21 cellular contexts compared by ENCODE assay signal in the genomic region with DNA sequence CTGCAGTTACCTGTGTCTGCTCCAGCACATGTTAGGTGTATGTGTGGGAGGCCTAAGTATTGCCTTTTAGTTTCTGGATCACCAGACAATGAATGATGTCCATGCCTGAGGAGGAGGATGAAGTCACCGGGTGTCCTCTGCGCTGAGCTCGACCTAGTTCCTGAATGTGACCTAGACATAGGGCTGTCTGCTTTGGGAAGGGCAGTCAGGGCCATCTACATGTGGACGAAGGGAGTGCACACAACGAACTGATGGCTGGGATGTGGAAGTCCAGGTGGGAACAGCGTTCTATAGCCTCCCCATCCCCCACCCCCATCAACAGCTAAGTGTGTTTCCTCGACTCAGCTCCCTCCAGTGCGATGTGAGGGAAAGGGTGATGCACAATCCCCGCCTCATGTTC.
DNase-seq lines count a peak whose midpoint lies in the region; ATAC-seq, FAIRE-seq and TF ChIP-seq lines count a peak whose summit lies in the region.
"Had no signal": no experiment of that assay in that cellular context is flagged by ENCODE, and none has a peak within 500 bp of the region (broad histone marks: within the 10 kb centered on the region; RNA-seq: fewer than 3 reads in every experiment).

No MANE protein-coding gene starts in this region.

- no peaks in the 10 kb centered on the region for H3K36me3 ChIP-seq in IMR-90 (ENCODE audit: control insufficient read depth, insufficient read depth, low read length)
- H3K36me3 ChIP-seq in H1 (ENCODE audit: control insufficient read depth in 2 of 4, insufficient read depth in 4 of 4, low read length in 3 of 4), result no peaks in the 10 kb centered on the region
- H3K36me3 ChIP-seq: BLaER1, HAP-1 had no signal

- no peak for TF ChIP-seq RAD21 in IMR-90 (IDR thresholded peaks at IDR 0.05; ENCODE audit: low read length)
- TF ChIP-seq RAD21 in H1 (IDR thresholded peaks at IDR 0.05 in 1 of 2, conservative IDR thresholded peaks at IDR 0.05 in 1 of 2; ENCODE audit: low read depth in 2 of 2, low read length in 2 of 2), result no peak

- no peaks in the 10 kb centered on the region for H3K4me1 ChIP-seq in IMR-90 (ENCODE audit: control insufficient read depth, insufficient read depth, low read length)
- no peaks in the 10 kb centered on the region; a peak in 1 of 7 replicates for H3K4me1 ChIP-seq in H1 (replicated peaks in 1 of 4; ENCODE audit: control insufficient read depth in 3 of 4, insufficient read depth in 4 of 4, low read length in 3 of 4)
- H3K4me1 ChIP-seq: BLaER1, Caco-2, HAP-1 had no signal

- H2AFZ ChIP-seq in IMR-90 (replicated peaks; ENCODE audit: low read length, poor library complexity) (peak overlapping the region; percentile 5), H1 (ENCODE audit: low read length) (no peak overlapping the region)
- H2AFZ ChIP-seq: GM23338 had no signal

- CTCF ChIA-PET in IMR-90 (lab: Yijun Ruan, JAX), result no interaction called here
- CTCF ChIA-PET in H1 (lab: Charles Lee; ENCODE audit: partially characterized antibody), result interaction anchor here (0.5 to 1.5 kb wide), 3 partner anchors 10 to 617 kb away, joined by 3 to 4 read pairs (median 3); no protein-coding TSS in a partner anchor

- H3K23ac ChIP-seq in IMR-90 (ENCODE audit: low read depth, low read length) (no peak overlapping the region), H1 (ENCODE audit: insufficient read length) (no peak overlapping the region)

- H2BK120ac ChIP-seq in IMR-90 (ENCODE audit: low read depth, low read length), result no peak overlapping the region
- H2BK120ac ChIP-seq in H1 (replicated peaks; ENCODE audit: low read depth, low read length), result no peak overlapping the region

- H3K4me2 ChIP-seq in IMR-90 (ENCODE audit: low read depth, low read length) (no peak overlapping the region), H1 (ENCODE audit: insufficient read depth in 1 of 2, low read depth in 2 of 2, low read length in 2 of 2) (no peak overlapping the region)
- H3K4me2 ChIP-seq: BLaER1, GM23338 had no signal

- H3K14ac ChIP-seq in IMR-90 (replicated peaks; ENCODE audit: low read depth, low read length), result no peak overlapping the region
- H3K14ac ChIP-seq in H1 (ENCODE audit: insufficient read length), result no peak overlapping the region

- H3K18ac ChIP-seq in IMR-90 (ENCODE audit: low read depth, low read length) (no peak overlapping the region), H1 (ENCODE audit: extremely low read depth, low read length) (no peak overlapping the region)

- H3K27ac Mint-ChIP-seq in stimulated activated effector memory CD8-positive, alpha-beta T cell treated with anti-CD3 and anti-CD28 coated beads, Interleukin-12 subunit alpha, Interleukin-12 subunit beta, amount 100 ng/mL, for 72 hours, result no peak overlapping the region
- H3K27ac Mint-ChIP-seq: B cell; CD4-positive, CD25-positive, alpha-beta regulatory T cell; CD8-positive, alpha-beta T cell; GM23338; HFFc6 had no signal

- H3K4me1 Mint-ChIP-seq in stimulated activated effector memory CD8-positive, alpha-beta T cell treated with anti-CD3 and anti-CD28 coated beads, Interleukin-12 subunit alpha, Interleukin-12 subunit beta, amount 100 ng/mL, for 72 hours, result no peaks in the 10 kb centered on the region
- H3K4me1 Mint-ChIP-seq: B cell; CD4-positive, CD25-positive, alpha-beta regulatory T cell; GM23338 had no signal

- H3K56ac ChIP-seq in IMR-90 (ENCODE audit: extremely low read depth, insufficient read depth, low read length), result no peak overlapping the region
- no peak overlapping the region for H3K56ac ChIP-seq in H1 (replicated peaks; ENCODE audit: insufficient read length, low read depth, low read length)

- H4K91ac ChIP-seq in IMR-90 (ENCODE audit: insufficient read depth, low read depth, low read length) (no peak overlapping the region), H1 (replicated peaks; ENCODE audit: insufficient read length, low read length) (peak overlapping the region; percentile 4)

- H4K20me1 ChIP-seq in IMR-90 (ENCODE audit: insufficient read depth, low read length) (no peaks in the 10 kb centered on the region), H1 (replicated peaks in 1 of 2; ENCODE audit: control insufficient read depth in 1 of 2, insufficient read depth in 2 of 2, low read length in 2 of 2) (no peaks in the 10 kb centered on the region)
- H4K20me1 ChIP-seq: BLaER1 had no signal

- BruUV-seq in IMR-90 (replicated peaks; lab: Mats Ljungman, UMichigan), result no TSS peak

- POLR2A ChIA-PET in IMR-90 (lab: Charles Lee; ENCODE audit: unreplicated experiment), result no interaction called here
- POLR2A ChIA-PET in H1 (lab: Charles Lee; ENCODE audit: partially characterized antibody), result no interaction called here

- H2BK5ac ChIP-seq in IMR-90 (ENCODE audit: low read depth, low read length, poor library complexity, severe bottlenecking) (no peak overlapping the region), H1 (ENCODE audit: low read depth, low read length) (no peak overlapping the region)

- DNase-seq in IMR-90, result no peak
- DNase-seq in H1 (ENCODE audit: low read depth in 1 of 2, low spot score in 2 of 2), result no peak
- DNase-seq in stimulated activated effector memory CD8-positive, alpha-beta T cell treated with anti-CD3 and anti-CD28 coated beads, Interleukin-12 subunit alpha, Interleukin-12 subunit beta, amount 100 ng/mL, for 72 hours (ENCODE audit: low spot score in 2 of 2), result no peak
- DNase-seq in frontal cortex (ENCODE audit: low spot score in 2 of 2), result no peak
- no peak for DNase-seq in GM03348 (ENCODE audit: low spot score)
- DNase-seq: Caco-2; CD4-positive, CD25-positive, alpha-beta regulatory T cell; CD8-positive, alpha-beta T cell; DMS79; EL; GDM1; HFFc6 had no signal

- H4K8ac ChIP-seq in IMR-90 (ENCODE audit: low read depth in 2 of 2, low read length in 2 of 2) (no peak overlapping the region), H1 (ENCODE audit: extremely low read depth, insufficient read depth, low read length) (no peak overlapping the region)

- H3K9ac ChIP-seq in IMR-90 (ENCODE audit: low read depth, low read length), result no peak overlapping the region
- no peak overlapping the region for H3K9ac ChIP-seq in H1 (replicated peaks in 1 of 4; ENCODE audit: extremely low read depth in 1 of 4, low read depth in 3 of 4, low read length in 3 of 4)
- H3K9ac ChIP-seq: BLaER1 had no signal

- peaks cover 2% of the 10 kb centered on the region; the same call in 1 of the 2 replicates for H3K27me3 ChIP-seq in IMR-90 (ENCODE audit: control insufficient read depth, insufficient read depth, low read length)
- no peaks in the 10 kb centered on the region for H3K27me3 ChIP-seq in H1 (replicated peaks in 1 of 4; ENCODE audit: control insufficient read depth in 3 of 4, extremely low read depth in 1 of 4, insufficient read depth in 3 of 4, low read length in 3 of 4)
- H3K27me3 ChIP-seq: BLaER1 had no signal

- H3K79me2 ChIP-seq in H1 (ENCODE audit: control insufficient read depth in 1 of 2, insufficient read depth in 2 of 2, low read length in 2 of 2), result no peaks in the 10 kb centered on the region

- TF ChIP-seq POLR2A in IMR-90 (IDR thresholded peaks at IDR 0.05; ENCODE audit: low read depth, low read length) (no peak), H1 (IDR thresholded peaks at IDR 0.05; ENCODE audit: control extremely low read depth in 1 of 2, low read depth in 2 of 2, low read length in 2 of 2) (no peak)

- TF ChIP-seq CTCF in IMR-90 (conservative IDR thresholded peaks at IDR 0.05; ENCODE audit: low read depth, low read length) (no peak), H1 (IDR thresholded peaks at IDR 0.05; ENCODE audit: control extremely low read depth in 1 of 3, insufficient read depth in 1 of 3, low read depth in 1 of 3, low read length in 3 of 3) (no peak)

- WGBS in IMR-90 (ENCODE audit: extremely low coverage in 2 of 2, insufficient read length in 1 of 2), 2 experiments, result 100% methylated on average over 1 of the region's 9 CpGs; no CpG with 5 or more reads in 1 of the 2 experiments
- WGBS in H1 (ENCODE audit: extremely low coverage in 1 of 2, insufficient coverage in 1 of 2, insufficient read length in 1 of 2, insufficient replicate concordance in 2 of 2, low coverage in 1 of 2, low lambda C conversion rate in 2 of 2, missing lambda C conversion rate in 1 of 2), 2 experiments, result 91% methylated on average over 9 of the region's 9 CpGs; no CpG with 5 or more reads in 1 of the 2 experiments

- H3K27ac ChIP-seq in IMR-90 (ENCODE audit: insufficient read depth, low read length) (no peak overlapping the region), H1 (ENCODE audit: low read depth, low read length) (no peak overlapping the region)
- H3K27ac ChIP-seq: BLaER1, C4-2B had no signal

- FAIRE-seq in H1 (lab: Jason Lieb, UNC) (no peak), frontal cortex (lab: Jason Lieb, UNC) (no peak)
- FAIRE-seq: GM12891, GM18507, H54 had no signal

- TF ChIP-seq EP300 in H1 (IDR thresholded peaks at IDR 0.05; ENCODE audit: borderline replicate concordance in 1 of 2, low read depth in 2 of 2, low read length in 2 of 2), result no peak

- H2BK12ac ChIP-seq in H1 (ENCODE audit: low read depth, low read length), result no peak overlapping the region

- in situ Hi-C loops in IMR-90 (cut with MboI; ENCODE audit: low sequenced_read_pairs), result no loop called here

- H3K9me3 Mint-ChIP-seq in stimulated activated effector memory CD8-positive, alpha-beta T cell treated with anti-CD3 and anti-CD28 coated beads, Interleukin-12 subunit alpha, Interleukin-12 subunit beta, amount 100 ng/mL, for 72 hours, result no peaks in the 10 kb centered on the region
- H3K9me3 Mint-ChIP-seq: CD8-positive, alpha-beta T cell; GM23338; HFFc6 had no signal

- dilution Hi-C loops in IMR-90 (cut with HindIII; ENCODE audit: low sequenced_read_pairs, unreplicated experiment), result no loop called here

- H3K79me1 ChIP-seq in IMR-90 (ENCODE audit: low read depth in 1 of 2, low read length in 2 of 2), result no peaks in the 10 kb centered on the region
- no peaks in the 10 kb centered on the region for H3K79me1 ChIP-seq in H1 (ENCODE audit: low read depth, low read length)

- H3K36me3 Mint-ChIP-seq in stimulated activated effector memory CD8-positive, alpha-beta T cell treated with anti-CD3 and anti-CD28 coated beads, Interleukin-12 subunit alpha, Interleukin-12 subunit beta, amount 100 ng/mL, for 72 hours, result no peaks in the 10 kb centered on the region
- H3K36me3 Mint-ChIP-seq: CD4-positive, CD25-positive, alpha-beta regulatory T cell; CD8-positive, alpha-beta T cell had no signal

- no peak overlapping the region for H4K5ac ChIP-seq in IMR-90 (ENCODE audit: low read depth, low read length)
- no peak overlapping the region for H4K5ac ChIP-seq in H1 (ENCODE audit: insufficient read length, low read depth, low read length)

- H3K4ac ChIP-seq in IMR-90 (ENCODE audit: low read depth, low read length) (no peak overlapping the region), H1 (replicated peaks; ENCODE audit: insufficient read length, low read depth, low read length) (no peak overlapping the region)

- H2BK15ac ChIP-seq in IMR-90 (ENCODE audit: low read depth, low read length) (no peak overlapping the region), H1 (ENCODE audit: low read length) (no peak overlapping the region)

- intact Hi-C loops in IMR-90 (cut with micrococcal nuclease), result no loop called here

- no peaks in the 10 kb centered on the region for H3K9me3 ChIP-seq in IMR-90 (ENCODE audit: control insufficient read depth, insufficient read depth, low read length)
- no peaks in the 10 kb centered on the region for H3K9me3 ChIP-seq in H1 (ENCODE audit: insufficient read depth in 2 of 2, low read depth in 1 of 2, low read length in 1 of 2)
- H3K9me3 ChIP-seq: BLaER1, Caco-2, HAP-1 had no signal

- H2AK5ac ChIP-seq in IMR-90 (ENCODE audit: low read depth, low read length) (no peak overlapping the region), H1 (ENCODE audit: low read depth, low read length) (no peak overlapping the region)

- ATAC-seq in IMR-90 (ENCODE audit: low read depth), result no peak
- peak; percentile 28 for ATAC-seq in stimulated activated effector memory CD8-positive, alpha-beta T cell treated with anti-CD3 and anti-CD28 coated beads, Interleukin-12 subunit alpha, Interleukin-12 subunit beta, amount 100 ng/mL, for 72 hours
- no peak for ATAC-seq in SK-N-SH treated with all-trans-retinoic acid at 6 μM for 48 hours
- ATAC-seq: CD8-positive, alpha-beta T cell; GM23338 had no signal

- H3K4me3 ChIP-seq in IMR-90 (ENCODE audit: insufficient read depth, low read depth, low read length) (no peak overlapping the region), H1 (ENCODE audit: extremely low read depth in 1 of 4, insufficient read depth in 2 of 4, low read depth in 3 of 4, low read length in 4 of 4) (no peak overlapping the region)
- H3K4me3 ChIP-seq: BLaER1, GM23338, HAP-1 had no signal

- H2BK20ac ChIP-seq in IMR-90 (ENCODE audit: low read depth, low read length), result no peak overlapping the region
- H2BK20ac ChIP-seq in H1 (ENCODE audit: low read length), result no peak overlapping the region

- no peaks in the 10 kb centered on the region for H3K23me2 ChIP-seq in H1 (ENCODE audit: low read depth, low read length)

- H2AK9ac ChIP-seq in IMR-90 (replicated peaks; ENCODE audit: low read depth, low read length, poor library complexity), result no peak overlapping the region

- no peak overlapping the region for H3K4me3 Mint-ChIP-seq in stimulated activated effector memory CD8-positive, alpha-beta T cell treated with anti-CD3 and anti-CD28 coated beads, Interleukin-12 subunit alpha, Interleukin-12 subunit beta, amount 100 ng/mL, for 72 hours
- H3K4me3 Mint-ChIP-seq: B cell; CD4-positive, CD25-positive, alpha-beta regulatory T cell; CD8-positive, alpha-beta T cell; GM23338; HFFc6 had no signal

- no peaks in the 10 kb centered on the region; the same call in 1 of the 2 replicates for H3K9me1 ChIP-seq in IMR-90 (ENCODE audit: insufficient read depth, low read length)
